ENCODE assay signal across 15 cellular contexts in the genomic region with DNA sequence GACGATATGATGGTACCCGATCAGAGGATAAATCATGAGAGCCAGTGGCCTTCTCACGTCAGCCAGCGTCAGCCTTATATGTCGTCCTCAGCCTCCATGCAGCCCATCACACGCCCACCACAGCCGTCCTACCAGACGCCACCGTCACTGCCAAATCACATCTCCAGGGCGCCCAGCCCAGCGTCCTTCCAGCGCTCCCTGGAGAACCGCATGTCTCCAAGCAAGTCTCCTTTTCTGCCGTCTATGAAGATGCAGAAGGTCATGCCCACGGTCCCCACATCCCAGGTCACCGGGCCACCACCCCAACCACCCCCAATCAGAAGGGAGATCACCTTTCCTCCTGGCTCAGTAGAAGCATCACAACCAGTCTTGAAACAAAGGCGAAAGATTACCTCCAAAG.
DNase-seq lines count a peak whose midpoint lies in the region; ATAC-seq and TF ChIP-seq lines count a peak whose summit lies in the region.
"Had no signal": no experiment of that assay in that cellular context is flagged by ENCODE, and none has a peak within 500 bp of the region (broad histone marks: within the 10 kb centered on the region; RNA-seq: fewer than 3 reads in every experiment).

No MANE protein-coding gene starts in this region.

- H3K4ac ChIP-seq in IMR-90 (ENCODE audit: low read depth, low read length) (no peak overlapping the region), neuronal stem cell (ENCODE audit: low read length) (no peak overlapping the region)

- H3K18ac ChIP-seq in IMR-90 (ENCODE audit: low read depth, low read length), result no peak overlapping the region
- no peak overlapping the region for H3K18ac ChIP-seq in neuronal stem cell (ENCODE audit: low read length)

- H3K23ac ChIP-seq in IMR-90 (ENCODE audit: low read depth, low read length), result no peak overlapping the region
- no peak overlapping the region for H3K23ac ChIP-seq in neuronal stem cell (ENCODE audit: low read depth, low read length, poor library complexity)

- no peak overlapping the region for H3K4me3 ChIP-seq in IMR-90 (ENCODE audit: insufficient read depth, low read depth, low read length)
- peak overlapping the region in 1 of 2 donors; percentile 18 for H3K4me3 ChIP-seq in neuronal stem cell (ENCODE audit: low read length in 2 of 2)
- no peak overlapping the region for H3K4me3 ChIP-seq in upper lobe of right lung
- H3K4me3 ChIP-seq: HAP-1, K562 had no signal

- no peak overlapping the region for H3K56ac ChIP-seq in IMR-90 (ENCODE audit: extremely low read depth, insufficient read depth, low read length)

- DNase-seq in IMR-90 (no peak), neuronal stem cell (ENCODE audit: low spot score) (no peak), upper lobe of right lung (peak; percentile 53), anterior cingulate cortex (lab: John Stamatoyannopoulos, UW) (no peak), KG1 (lab: John Stamatoyannopoulos, UW) (no peak)
- no peak for DNase-seq in central memory CD8-positive, alpha-beta T cell (ENCODE audit: low spot score in 2 of 2)
- DNase-seq: ACHN; Caco-2; CD4-positive, alpha-beta T cell; DMS79 treated with DMSO at 0.1 percent for 48 hours; GF-D8 had no signal

- intact Hi-C loops in IMR-90 (cut with micrococcal nuclease), result no loop called here
- intact Hi-C loops in upper lobe of right lung (cut with DNase I), result no loop called here

- H3K9me3 Mint-ChIP-seq in central memory CD8-positive, alpha-beta T cell, result no peaks in the 10 kb centered on the region
- H3K9me3 Mint-ChIP-seq: CD4-positive, alpha-beta T cell had no signal

- no peak overlapping the region for H3K4me3 Mint-ChIP-seq in central memory CD8-positive, alpha-beta T cell
- H3K4me3 Mint-ChIP-seq: CD4-positive, alpha-beta T cell had no signal

- H3K79me1 ChIP-seq in IMR-90 (ENCODE audit: low read depth in 1 of 2, low read length in 2 of 2) (peaks cover 3 to 9% of the 10 kb centered on the region in 2 experiments; a peak in 2 of 4 replicates), neuronal stem cell (ENCODE audit: low read depth, low read length) (peaks cover 2% of the 10 kb centered on the region)

- H2BK12ac ChIP-seq in neuronal stem cell (ENCODE audit: low read length), result no peak overlapping the region

- H2BK15ac ChIP-seq in IMR-90 (ENCODE audit: low read depth, low read length) (no peak overlapping the region), neuronal stem cell (ENCODE audit: low read length) (no peak overlapping the region)

- H2AK9ac ChIP-seq in IMR-90 (replicated peaks; ENCODE audit: low read depth, low read length, poor library complexity), result no peak overlapping the region

- H2BK20ac ChIP-seq in IMR-90 (ENCODE audit: low read depth, low read length), result no peak overlapping the region

- no peaks in the 10 kb centered on the region for H4K20me1 ChIP-seq in IMR-90 (ENCODE audit: insufficient read depth, low read length)

- ATAC-seq in IMR-90 (ENCODE audit: low read depth), result no peak
- no peak for ATAC-seq in central memory CD8-positive, alpha-beta T cell (replicated peaks; ENCODE audit: extremely low read depth, poor library complexity, severe bottlenecking)
- ATAC-seq in upper lobe of right lung, result no peak
- no peak for ATAC-seq in GM18861 (IDR thresholded peaks at IDR 0.05; ENCODE audit: unreplicated experiment)
- ATAC-seq: K562 had no signal

- no peak overlapping the region for H2BK5ac ChIP-seq in IMR-90 (ENCODE audit: low read depth, low read length, poor library complexity, severe bottlenecking)
- H2BK5ac ChIP-seq in neuronal stem cell (ENCODE audit: low read length), result peak overlapping the region; percentile 90

- H4K8ac ChIP-seq in IMR-90 (ENCODE audit: low read depth in 2 of 2, low read length in 2 of 2) (no peak overlapping the region), neuronal stem cell (ENCODE audit: low read depth, low read length) (no peak overlapping the region)

- peak overlapping the region; percentile 41 for H3K27ac Mint-ChIP-seq in central memory CD8-positive, alpha-beta T cell (ENCODE audit: low read depth)
- H3K27ac Mint-ChIP-seq: CD4-positive, alpha-beta T cell had no signal

- H3K4me2 ChIP-seq in IMR-90 (ENCODE audit: low read depth, low read length), result no peak overlapping the region
- no peak overlapping the region for H3K4me2 ChIP-seq in neuronal stem cell (ENCODE audit: insufficient read depth, low read length, poor library complexity, severe bottlenecking)

- no peak overlapping the region for H2BK120ac ChIP-seq in IMR-90 (ENCODE audit: low read depth, low read length)
- no peak overlapping the region for H2BK120ac ChIP-seq in neuronal stem cell (ENCODE audit: low read depth, low read length)

- in situ Hi-C loops in IMR-90 (cut with MboI; ENCODE audit: low sequenced_read_pairs), result no loop called here

- 98% methylated on average over 8 of the region's 17 CpGs; no CpG with 5 or more reads in 1 of the 2 experiments for WGBS in IMR-90 (ENCODE audit: extremely low coverage in 2 of 2, insufficient read length in 1 of 2), 2 experiments
- WGBS in neuronal stem cell (ENCODE audit: extremely low coverage in 2 of 2, insufficient read length in 2 of 2, insufficient replicate concordance in 1 of 2), 2 donors, result no CpG with 5 or more reads among the region's 17 CpGs

- TF ChIP-seq CTCF in IMR-90 (conservative IDR thresholded peaks at IDR 0.05; ENCODE audit: low read depth, low read length), result no peak
- TF ChIP-seq CTCF in upper lobe of right lung (IDR thresholded peaks at IDR 0.05), result no peak

- H3K27me3 Mint-ChIP-seq in central memory CD8-positive, alpha-beta T cell, result no peaks in the 10 kb centered on the region
- H3K27me3 Mint-ChIP-seq: CD4-positive, alpha-beta T cell had no signal

- H2AFZ ChIP-seq in IMR-90 (replicated peaks; ENCODE audit: low read length, poor library complexity) (no peak overlapping the region), neuronal stem cell (ENCODE audit: low read length) (no peak overlapping the region)

- CTCF ChIA-PET in IMR-90 (lab: Yijun Ruan, JAX), result no interaction called here

- H3K27ac ChIP-seq in IMR-90 (ENCODE audit: insufficient read depth, low read length) (no peak overlapping the region), neuronal stem cell (replicated peaks; ENCODE audit: low read length) (no peak overlapping the region), upper lobe of right lung (no peak overlapping the region)
- H3K27ac ChIP-seq: C4-2B had no signal

- no peak for TF ChIP-seq RAD21 in IMR-90 (IDR thresholded peaks at IDR 0.05; ENCODE audit: low read length)

- peaks cover 12% of the 10 kb centered on the region; the same call in 1 of the 2 replicates for H3K9me1 ChIP-seq in IMR-90 (ENCODE audit: insufficient read depth, low read length)

- no peak for TF ChIP-seq POLR2A in IMR-90 (IDR thresholded peaks at IDR 0.05; ENCODE audit: low read depth, low read length)

- H3K36me3 Mint-ChIP-seq in central memory CD8-positive, alpha-beta T cell (ENCODE audit: insufficient read depth), result peaks cover 48% of the 10 kb centered on the region

- no peak overlapping the region for H4K5ac ChIP-seq in IMR-90 (ENCODE audit: low read depth, low read length)

- H3K4me1 ChIP-seq in IMR-90 (ENCODE audit: control insufficient read depth, insufficient read depth, low read length), result no peaks in the 10 kb centered on the region
- no peaks in the 10 kb centered on the region for H3K4me1 ChIP-seq in neuronal stem cell (ENCODE audit: control insufficient read depth in 2 of 2, insufficient read depth in 1 of 2, low read depth in 1 of 2, low read length in 2 of 2)
- peaks cover 11% of the 10 kb centered on the region for H3K4me1 ChIP-seq in upper lobe of right lung
- H3K4me1 ChIP-seq: Caco-2, HAP-1 had no signal

- H3K9me3 ChIP-seq in IMR-90 (ENCODE audit: control insufficient read depth, insufficient read depth, low read length) (no peaks in the 10 kb centered on the region), neuronal stem cell (replicated peaks in 1 of 2; ENCODE audit: control insufficient read depth in 2 of 2, insufficient read depth in 1 of 2, low read depth in 1 of 2, low read length in 2 of 2) (no peaks in the 10 kb centered on the region), upper lobe of right lung (no peaks in the 10 kb centered on the region)
- H3K9me3 ChIP-seq: Caco-2, HAP-1 had no signal

- peaks cover 11% of the 10 kb centered on the region for H3K4me1 Mint-ChIP-seq in central memory CD8-positive, alpha-beta T cell

- H3K9ac ChIP-seq in IMR-90 (ENCODE audit: low read depth, low read length) (no peak overlapping the region), neuronal stem cell (ENCODE audit: low read depth, low read length, poor library complexity) (no peak overlapping the region)

- POLR2A ChIA-PET in IMR-90 (lab: Charles Lee; ENCODE audit: unreplicated experiment), result no interaction called here

- TSS peak; percentile 93 for BruUV-seq in IMR-90 (replicated peaks; lab: Mats Ljungman, UMichigan)

- dilution Hi-C loops in IMR-90 (cut with HindIII; ENCODE audit: low sequenced_read_pairs, unreplicated experiment), result no loop called here

- H3K14ac ChIP-seq in IMR-90 (replicated peaks; ENCODE audit: low read depth, low read length) (no peak overlapping the region), neuronal stem cell (ENCODE audit: low read length) (peak overlapping the region; percentile 56)

- H2AK5ac ChIP-seq in IMR-90 (ENCODE audit: low read depth, low read length), result no peak overlapping the region
- H2AK5ac ChIP-seq in neuronal stem cell (ENCODE audit: low read depth, low read length), result no peak overlapping the region

- H3K36me3 ChIP-seq in IMR-90 (ENCODE audit: control insufficient read depth, insufficient read depth, low read length), result peaks cover 43% of the 10 kb centered on the region
- H3K36me3 ChIP-seq in neuronal stem cell (replicated peaks in 1 of 2; ENCODE audit: control insufficient read depth in 2 of 2, insufficient read depth in 2 of 2, low read length in 2 of 2), result peaks cover 27 to 93% of the 10 kb centered on the region in 2 donors
- H3K36me3 ChIP-seq in upper lobe of right lung, result peaks cover 76% of the 10 kb centered on the region

- H4K91ac ChIP-seq in IMR-90 (ENCODE audit: insufficient read depth, low read depth, low read length), result no peak overlapping the region
- H4K91ac ChIP-seq in neuronal stem cell (ENCODE audit: low read depth, low read length, poor library complexity), result no peak overlapping the region

- H3K27me3 ChIP-seq in IMR-90 (ENCODE audit: control insufficient read depth, insufficient read depth, low read length), result no peaks in the 10 kb centered on the region
- H3K27me3 ChIP-seq in neuronal stem cell (ENCODE audit: control insufficient read depth in 3 of 3, insufficient read depth in 3 of 3, low read depth in 1 of 3, low read length in 3 of 3), result no peaks in the 10 kb centered on the region
- no peaks in the 10 kb centered on the region for H3K27me3 ChIP-seq in upper lobe of right lung

TF ChIP-seq in IMR-90, 13 proteins besides CTCF, POLR2A, EP300 and RAD21 (continues in another document):
- TF ChIP-seq MXI1 (IDR thresholded peaks at IDR 0.05; ENCODE audit: borderline replicate concordance, low read depth, low read length) (no peak), CEBPB (IDR thresholded peaks at IDR 0.05; ENCODE audit: low read depth, low read length) (no peak), RCOR1 (IDR thresholded peaks at IDR 0.05; ENCODE audit: insufficient replicate concordance, low read length) (no peak), SMC3 (IDR thresholded peaks at IDR 0.05; ENCODE audit: low read depth, low read length) (no peak), NFE2L2 (IDR thresholded peaks at IDR 0.05; ENCODE audit: low read depth, low read length) (no peak), RFX5 (IDR thresholded peaks at IDR 0.05; ENCODE audit: low read depth, low read length) (no peak), BHLHE40 (IDR thresholded peaks at IDR 0.05; ENCODE audit: low read depth, low read length) (no peak)
